Comparison of ENCODE assay signal across 8 cellular contexts in the genomic region with DNA sequence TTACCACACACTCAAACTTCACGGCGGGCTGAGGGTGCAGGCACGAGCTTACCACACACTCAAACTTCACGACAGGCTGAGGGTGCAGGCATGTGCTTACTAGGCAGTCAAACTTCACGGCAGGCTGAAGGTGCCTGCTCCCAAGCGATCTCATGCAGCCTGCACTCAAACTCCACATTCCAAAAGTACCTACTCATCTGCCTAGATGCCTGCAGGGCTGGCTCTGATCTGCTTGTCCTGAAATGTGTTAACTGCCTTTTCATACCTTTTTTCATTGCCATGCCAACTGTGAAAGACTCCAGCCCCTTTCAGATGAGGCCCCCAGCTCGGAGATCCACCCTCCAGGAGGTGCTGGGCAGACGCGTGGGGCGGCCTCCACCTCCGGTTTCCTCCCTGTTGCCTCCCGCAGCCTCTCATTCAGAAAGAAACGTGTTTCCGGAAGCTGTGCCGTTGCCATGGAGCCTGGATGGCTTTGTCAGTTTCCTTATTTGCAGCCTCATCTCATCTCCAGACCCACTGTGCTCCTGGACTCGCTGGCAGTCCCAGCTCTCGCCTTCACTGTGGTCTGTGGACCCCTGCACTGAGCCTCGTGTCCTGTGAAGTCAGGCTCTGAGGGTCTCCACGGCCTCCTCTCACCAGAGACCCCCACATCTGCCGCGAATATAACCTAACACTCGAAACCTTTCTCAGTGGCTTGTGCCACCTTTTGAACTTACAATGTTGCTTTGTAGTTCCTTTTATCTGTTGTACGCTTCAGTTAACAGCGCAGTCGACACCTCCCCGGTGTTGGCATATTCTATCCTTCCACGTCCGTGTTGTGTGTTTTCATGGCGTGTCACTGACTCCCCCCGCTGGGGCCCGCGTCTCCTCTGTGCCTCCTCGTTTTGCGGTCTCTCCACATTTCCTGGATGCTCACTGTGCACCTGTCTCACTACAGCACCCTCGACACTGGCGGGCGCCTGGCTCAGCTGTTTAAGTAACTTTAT.
DNase-seq lines count a peak whose midpoint lies in the region; ATAC-seq and TF ChIP-seq lines count a peak whose summit lies in the region.

No MANE protein-coding gene starts in this region.

- no peaks in the 10 kb centered on the region for H3K36me3 ChIP-seq in mesodermal cell (ENCODE audit: control insufficient read depth, insufficient read depth, low read length)

- H3K9me3 ChIP-seq in mesodermal cell (ENCODE audit: control insufficient read depth, low read length), result no peaks in the 10 kb centered on the region

- DNase-seq in COLO668 (lab: John Stamatoyannopoulos, UW; ENCODE audit: unreplicated experiment) (peak; percentile 39), RWPE1 (ENCODE audit: low spot score) (peak; percentile 82), SK-N-DZ (ENCODE audit: low spot score) (no peak), T1000 (lab: John Stamatoyannopoulos, UW) (no peak)
- peak; percentile 53 for DNase-seq in activated naive CD4-positive, alpha-beta T cell treated with anti-CD3 and anti-CD28 coated beads, Interleukin-2, amount 50 U/mL, for 16 hours

- CTCF ChIA-PET in RWPE1 (lab: Yijun Ruan, JAX), result no interaction called here

- no peaks in the 10 kb centered on the region for H3K9me3 Mint-ChIP-seq in stimulated activated naive CD8-positive, alpha-beta T cell treated with anti-CD3 and anti-CD28 coated beads, Interleukin-15, Interleukin-2, amounts not matched to agents 100 ng/mL and 50 ng/mL, for 24 hours

- H3K4me3 ChIP-seq in mesodermal cell (ENCODE audit: extremely low read depth, insufficient read depth, low read length, poor library complexity, severe bottlenecking), result no peak overlapping the region

- no peak for TF ChIP-seq CTCF in RWPE1 (conservative IDR thresholded peaks at IDR 0.05; ENCODE audit: low read depth)

- H3K36me3 Mint-ChIP-seq in stimulated activated naive CD8-positive, alpha-beta T cell treated with anti-CD3 and anti-CD28 coated beads, Interleukin-15, Interleukin-2, amounts not matched to agents 100 ng/mL and 50 ng/mL, for 24 hours (ENCODE audit: low read depth), result no peaks in the 10 kb centered on the region

- POLR2A ChIA-PET in RWPE1 (lab: Yijun Ruan, JAX; ENCODE audit: low non-redundant PET), result no interaction called here

- H3K4me1 Mint-ChIP-seq in stimulated activated naive CD8-positive, alpha-beta T cell treated with anti-CD3 and anti-CD28 coated beads, Interleukin-15, Interleukin-2, amounts not matched to agents 100 ng/mL and 50 ng/mL, for 24 hours (ENCODE audit: low read depth), result peaks cover 18% of the 10 kb centered on the region

- peak overlapping the region; percentile 82 for H3K27ac ChIP-seq in RWPE1
- peak overlapping the region; percentile 88 for H3K27ac ChIP-seq in mesodermal cell (ENCODE audit: low read depth, low read length, severe bottlenecking)

- no peaks in the 10 kb centered on the region for H3K27me3 Mint-ChIP-seq in stimulated activated naive CD8-positive, alpha-beta T cell treated with anti-CD3 and anti-CD28 coated beads, Interleukin-15, Interleukin-2, amounts not matched to agents 100 ng/mL and 50 ng/mL, for 24 hours

- WGBS in mesodermal cell (ENCODE audit: insufficient coverage in 2 of 2), 2 experiments, result 59 to 60% methylated on average over 33 to 34 of the region's 37 CpGs

- peak overlapping the region; percentile 66 for H3K4me3 Mint-ChIP-seq in stimulated activated naive CD8-positive, alpha-beta T cell treated with anti-CD3 and anti-CD28 coated beads, Interleukin-15, Interleukin-2, amounts not matched to agents 100 ng/mL and 50 ng/mL, for 24 hours

- ATAC-seq in HG03175 (IDR thresholded peaks at IDR 0.05; ENCODE audit: unreplicated experiment), result peak; percentile 63

- peaks cover 18% of the 10 kb centered on the region for H3K4me1 ChIP-seq in mesodermal cell (ENCODE audit: control insufficient read depth, insufficient read depth, low read length, poor library complexity, severe bottlenecking)

- H3K27ac Mint-ChIP-seq in stimulated activated naive CD8-positive, alpha-beta T cell treated with anti-CD3 and anti-CD28 coated beads, Interleukin-15, Interleukin-2, amounts not matched to agents 100 ng/mL and 50 ng/mL, for 24 hours, result peak overlapping the region; percentile 67

Comparison
In these comparisons a context has a peak if more than half of its experiments do, and no peak if none do; other contexts are left out.
1. DNase-seq: peak in COLO668 (single experiment), RWPE1 (single experiment) and activated naive CD4-positive, alpha-beta T cell treated with anti-CD3 and anti-CD28 coated beads, Interleukin-2, amount 50 U/mL, for 16 hours (single experiment); none in SK-N-DZ (single experiment) and T1000 (single experiment).